9 cellular contexts compared by ENCODE assay signal in the genomic region with DNA sequence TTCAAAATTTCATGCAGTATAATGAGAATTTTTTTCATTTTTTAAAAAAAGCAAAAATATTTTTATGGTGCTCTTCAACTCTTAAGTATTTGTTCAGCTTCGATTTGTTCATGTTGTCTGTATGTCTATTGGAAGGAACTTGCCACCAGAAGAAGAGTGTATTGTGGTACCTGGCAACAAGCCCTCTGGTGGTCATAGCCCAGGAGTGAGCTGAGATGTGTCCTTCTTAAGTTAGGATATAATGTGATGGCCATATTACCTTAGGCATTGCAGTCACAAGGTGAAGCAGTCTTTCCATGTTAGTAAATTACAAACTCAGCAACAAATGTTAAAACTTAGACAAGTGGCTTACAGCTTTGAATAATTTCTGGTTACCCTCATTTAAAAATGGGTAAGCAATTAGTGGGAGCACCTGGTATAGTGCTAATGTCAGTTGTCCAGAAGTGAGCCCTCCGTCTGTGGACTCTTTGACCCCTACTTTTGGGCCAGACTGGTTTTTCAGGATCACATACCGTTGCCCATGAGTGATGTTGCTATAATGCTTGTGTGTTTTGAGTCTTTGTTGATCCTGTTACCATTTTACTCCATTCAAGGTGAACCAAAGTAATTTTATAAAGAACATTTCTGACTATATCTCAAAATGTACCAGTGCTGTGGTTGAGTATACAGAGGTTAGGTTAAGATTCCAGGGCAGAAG. TPM values are rescaled to one million over a fixed set of nuclear protein-coding genes. Genes with fewer than 3 reads are reported as not detected.
A peak's percentile ranks its signal among the peaks of the same experiment; 100 is the strongest.
DNase-seq lines count a peak whose midpoint lies in the region; ATAC-seq and TF ChIP-seq lines count a peak whose summit lies in the region.
"Had no signal": no experiment of that assay in that cellular context is flagged by ENCODE, and none has a peak within 500 bp of the region (broad histone marks: within the 10 kb centered on the region; RNA-seq: fewer than 3 reads in every experiment).

No MANE protein-coding gene starts in this region.

- H3K36me3 Mint-ChIP-seq in mesothelial cell of epicardium: peaks cover 11% of the 10 kb centered on the region
- H3K36me3 Mint-ChIP-seq: naive thymus-derived CD8-positive, alpha-beta T cell had no signal

- peak; percentile 80 for ATAC-seq in HG02588 (IDR thresholded peaks at IDR 0.05; ENCODE audit: unreplicated experiment)
- ATAC-seq in GM19455 (IDR thresholded peaks at IDR 0.05; ENCODE audit: unreplicated experiment): no peak

- DNase-seq in activated CD4-positive, alpha-beta T cell treated with anti-CD3 and anti-CD28 coated beads for 48 hours: peak; percentile 20
- DNase-seq in activated CD4-positive, alpha-beta T cell treated with anti-CD3 and anti-CD28 coated beads, Interleukin-2, amount 50 U/mL, for 1 hour: no peak
- DNase-seq in RPMI8226 (peak; percentile 23), mesothelial cell of epicardium (ENCODE audit: low spot score in 2 of 2, unreplicated experiment in 2 of 2) (no peak), NCI-H2171 treated with DMSO at 0.1 percent for 48 hours (lab: John Stamatoyannopoulos, UW) (no peak)
- DNase-seq in activated T-cell treated with anti-CD3 and anti-CD28 coated beads, Interleukin-2, amount 50 U/mL, for 1 hour: no peak

- H3K9me3 Mint-ChIP-seq in mesothelial cell of epicardium: no peaks in the 10 kb centered on the region
- H3K9me3 Mint-ChIP-seq: naive thymus-derived CD8-positive, alpha-beta T cell had no signal

- H3K27me3 Mint-ChIP-seq in mesothelial cell of epicardium (ENCODE audit: low read depth): no peaks in the 10 kb centered on the region

- no peak overlapping the region for H3K4me3 Mint-ChIP-seq in mesothelial cell of epicardium
- H3K4me3 Mint-ChIP-seq: naive thymus-derived CD8-positive, alpha-beta T cell had no signal

- H3K27ac Mint-ChIP-seq in mesothelial cell of epicardium: peak overlapping the region; percentile 55
- H3K27ac Mint-ChIP-seq: naive thymus-derived CD8-positive, alpha-beta T cell had no signal

- TF ChIP-seq CTCF in mesothelial cell of epicardium (IDR thresholded peaks at IDR 0.05; ENCODE audit: unreplicated experiment): peak; percentile 13

- peaks cover 21% of the 10 kb centered on the region for H3K4me1 Mint-ChIP-seq in mesothelial cell of epicardium

RNA-seq across cellular contexts. Expression of a gene that starts 57.4 kb away (rescaled TPM):
- total RNA-seq in mesothelial cell of epicardium: 74.6 to 81.6 TPM (median 80.2 TPM) in 3 replicates

Comparison
In these comparisons a context has a peak if more than half of its experiments do, and no peak if none do; other contexts are left out.
1. DNase-seq: peak in activated CD4-positive, alpha-beta T cell treated with anti-CD3 and anti-CD28 coated beads for 48 hours (single experiment) and RPMI8226 (single experiment); none in activated CD4-positive, alpha-beta T cell treated with anti-CD3 and anti-CD28 coated beads, Interleukin-2, amount 50 U/mL, for 1 hour (single experiment), mesothelial cell of epicardium (0 of 2), NCI-H2171 treated with DMSO at 0.1 percent for 48 hours (single experiment) and activated T-cell treated with anti-CD3 and anti-CD28 coated beads, Interleukin-2, amount 50 U/mL, for 1 hour (single experiment).